In the genomic region with DNA sequence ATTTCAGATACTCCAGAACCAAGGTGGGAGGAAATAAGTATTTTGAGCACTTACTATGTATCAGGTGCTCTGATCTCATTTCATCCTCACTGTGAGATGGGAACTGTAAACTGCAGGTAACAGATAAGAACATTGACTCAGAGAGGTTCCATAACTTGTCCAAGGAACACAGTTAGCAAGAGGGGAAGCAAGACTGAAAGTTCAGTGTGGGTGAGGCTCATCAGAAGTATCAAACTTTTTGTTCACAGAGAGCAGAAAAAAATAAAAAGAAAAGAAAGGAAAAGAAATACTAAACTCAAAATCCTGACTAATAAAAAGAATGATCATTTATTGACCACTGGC, we compare ENCODE assay signal across 10 cellular contexts. TPM values are rescaled to one million over a fixed set of nuclear protein-coding genes. Genes with fewer than 3 reads are reported as not detected.
A peak's percentile ranks its signal among the peaks of the same experiment; 100 is the strongest.
DNase-seq lines count a peak whose midpoint lies in the region; ATAC-seq and TF ChIP-seq lines count a peak whose summit lies in the region.
"Had no signal": no experiment of that assay in that cellular context is flagged by ENCODE, and none has a peak within 500 bp of the region (broad histone marks: within the 10 kb centered on the region; RNA-seq: fewer than 3 reads in every experiment).

No MANE protein-coding gene starts in this region.

- H3K4me3 Mint-ChIP-seq in WTC11, result no peak overlapping the region

- CTCF ChIA-PET in WTC11 (lab: Charles Lee), result interaction anchor here (2.1 kb wide), 1 partner anchor 167 kb away, joined by 4 read pairs; no protein-coding TSS in a partner anchor

- no peaks in the 10 kb centered on the region for H3K27me3 ChIP-seq in Karpas-422 (ENCODE audit: low read length)
- no peaks in the 10 kb centered on the region for H3K27me3 ChIP-seq in esophagus squamous epithelium
- no peaks in the 10 kb centered on the region for H3K27me3 ChIP-seq in sigmoid colon

- TF ChIP-seq POLR2A in esophagus squamous epithelium (IDR thresholded peaks at IDR 0.05), result no peak
- no peak for TF ChIP-seq POLR2A in sigmoid colon (IDR thresholded peaks at IDR 0.05)

- peaks cover 74% of the 10 kb centered on the region for H3K4me1 ChIP-seq in Karpas-422 (ENCODE audit: low read length)
- peaks cover 23 to 51% (median 34%) of the 10 kb centered on the region in 3 donors for H3K4me1 ChIP-seq in esophagus squamous epithelium
- H3K4me1 ChIP-seq in sigmoid colon, result peaks cover 0 to 63% (median 50%) of the 10 kb centered on the region in 4 donors

- peak overlapping the region; percentile 58 for H3K27ac ChIP-seq in Karpas-422 (ENCODE audit: low read length)
- peak overlapping the region; percentile 43 to 86 (median 76) for H3K27ac ChIP-seq in esophagus squamous epithelium
- H3K27ac ChIP-seq in sigmoid colon, result peak overlapping the region; percentile 83 to 86 (median 85)
- H3K27ac ChIP-seq: parathyroid adenoma had no signal

- POLR2A ChIA-PET in WTC11 (lab: Charles Lee), result interaction anchor here (1.0 to 1.5 kb wide), 2 partner anchors 15 to 37 kb away, joined by 3 to 4 read pairs; a partner anchor contains a TSS

- ATAC-seq in GM18868 (IDR thresholded peaks at IDR 0.05; ENCODE audit: unreplicated experiment) (peak; percentile 41), GM21381 (IDR thresholded peaks at IDR 0.05; ENCODE audit: unreplicated experiment) (no peak), WTC11 (no peak)

- H3K27ac Mint-ChIP-seq in WTC11, result no peak overlapping the region

- intact Hi-C loops in esophagus squamous epithelium (cut with DNase I) (no loop called here), sigmoid colon (cut with DNase I) (loop anchor here (1.0 to 5.0 kb wide), 3 partner anchors 37 to 122 kb away; a partner anchor contains a TSS)

- no peak for TF ChIP-seq EP300 in sigmoid colon (IDR thresholded peaks at IDR 0.05)

- no peaks in the 10 kb centered on the region for H3K36me3 Mint-ChIP-seq in WTC11

- H3K9me2 ChIP-seq in Karpas-422 (replicated peaks; ENCODE audit: insufficient read depth, low read length), result no peaks in the 10 kb centered on the region

- H3K9ac ChIP-seq in Karpas-422 (ENCODE audit: low read length), result 0 out of 2 replicates have a peak overlapping the region, but pooled peaks have one; percentile 2
- H3K9ac ChIP-seq: parathyroid adenoma had no signal

- no peak for TF ChIP-seq CTCF in esophagus squamous epithelium (IDR thresholded peaks at IDR 0.05)
- TF ChIP-seq CTCF in sigmoid colon (IDR thresholded peaks at IDR 0.05), result no peak
- no peak for TF ChIP-seq CTCF in WTC11 (IDR thresholded peaks at IDR 0.05)

- peaks cover 64% of the 10 kb centered on the region for H4K20me1 ChIP-seq in Karpas-422 (ENCODE audit: insufficient read depth, low read depth, low read length)

- H3K4me2 ChIP-seq in Karpas-422 (ENCODE audit: low read depth, low read length, poor library complexity, severe bottlenecking), result peak overlapping the region; percentile 51

- H3K9me3 ChIP-seq in Karpas-422 (ENCODE audit: low read length) (no peaks in the 10 kb centered on the region), esophagus squamous epithelium (no peaks in the 10 kb centered on the region), sigmoid colon (no peaks in the 10 kb centered on the region)

- no peak overlapping the region for H2AFZ ChIP-seq in Karpas-422 (ENCODE audit: low read length)

- H3K4me1 Mint-ChIP-seq in WTC11, result peaks cover 18% of the 10 kb centered on the region

- no peaks in the 10 kb centered on the region for H3K27me3 Mint-ChIP-seq in WTC11 (ENCODE audit: low read depth)

- H3K79me2 ChIP-seq in Karpas-422 (ENCODE audit: low read length), result peaks cover 99% of the 10 kb centered on the region

- H3K36me3 ChIP-seq in Karpas-422 (ENCODE audit: insufficient read depth, low read length), result peaks cover 16% of the 10 kb centered on the region
- H3K36me3 ChIP-seq in esophagus squamous epithelium, result no peaks in the 10 kb centered on the region
- H3K36me3 ChIP-seq in sigmoid colon, result no peaks in the 10 kb centered on the region

- no peak overlapping the region for H3K4me3 ChIP-seq in Karpas-422 (ENCODE audit: low read length)
- peak overlapping the region in 1 of 4 donors; percentile 52 for H3K4me3 ChIP-seq in esophagus squamous epithelium
- peak overlapping the region; percentile 31 to 42 (median 40) for H3K4me3 ChIP-seq in sigmoid colon

- H3K9me3 Mint-ChIP-seq in WTC11, result no peaks in the 10 kb centered on the region

- no peak for DNase-seq in Karpas-422
- DNase-seq in esophagus squamous epithelium (lab: John Stamatoyannopoulos, UW), result no peak
- DNase-seq in sigmoid colon, result no peak
- DNase-seq in WTC11 (ENCODE audit: low spot score), result no peak
- DNase-seq in anterior cingulate cortex (lab: John Stamatoyannopoulos, UW), result no peak
- DNase-seq in NCI-H2227 (lab: John Stamatoyannopoulos, UW; ENCODE audit: unreplicated experiment), result no peak
- DNase-seq: NCI-H187 treated with DMSO at 0.1 percent for 48 hours had no signal

TF ChIP-seq in WTC11, 78 proteins besides CTCF, POLR2A, EP300 and RAD21:
- TF ChIP-seq, protein P1, sequence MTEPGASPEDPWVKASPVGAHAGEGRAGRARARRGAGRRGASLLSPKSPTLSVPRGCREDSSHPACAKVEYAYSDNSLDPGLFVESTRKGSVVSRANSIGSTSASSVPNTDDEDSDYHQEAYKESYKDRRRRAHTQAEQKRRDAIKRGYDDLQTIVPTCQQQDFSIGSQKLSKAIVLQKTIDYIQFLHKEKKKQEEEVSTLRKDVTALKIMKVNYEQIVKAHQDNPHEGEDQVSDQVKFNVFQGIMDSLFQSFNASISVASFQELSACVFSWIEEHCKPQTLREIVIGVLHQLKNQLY (CRISPR knock-in tag; IDR thresholded peaks at IDR 0.05), result no peak
- TF ChIP-seq, protein P2, sequence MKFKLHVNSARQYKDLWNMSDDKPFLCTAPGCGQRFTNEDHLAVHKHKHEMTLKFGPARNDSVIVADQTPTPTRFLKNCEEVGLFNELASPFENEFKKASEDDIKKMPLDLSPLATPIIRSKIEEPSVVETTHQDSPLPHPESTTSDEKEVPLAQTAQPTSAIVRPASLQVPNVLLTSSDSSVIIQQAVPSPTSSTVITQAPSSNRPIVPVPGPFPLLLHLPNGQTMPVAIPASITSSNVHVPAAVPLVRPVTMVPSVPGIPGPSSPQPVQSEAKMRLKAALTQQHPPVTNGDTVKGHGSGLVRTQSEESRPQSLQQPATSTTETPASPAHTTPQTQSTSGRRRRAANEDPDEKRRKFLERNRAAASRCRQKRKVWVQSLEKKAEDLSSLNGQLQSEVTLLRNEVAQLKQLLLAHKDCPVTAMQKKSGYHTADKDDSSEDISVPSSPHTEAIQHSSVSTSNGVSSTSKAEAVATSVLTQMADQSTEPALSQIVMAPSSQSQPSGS (CRISPR knock-in tag; IDR thresholded peaks at IDR 0.05; ENCODE audit: borderline replicate concordance, low read depth), result no peak
- TF ChIP-seq KAT7 (CRISPR knock-in tag; IDR thresholded peaks at IDR 0.05; ENCODE audit: borderline replicate concordance) (no peak), JAZF1 (CRISPR knock-in tag; IDR thresholded peaks at IDR 0.05) (no peak), CREM (CRISPR knock-in tag; IDR thresholded peaks at IDR 0.05) (no peak), SP1 (CRISPR knock-in tag; conservative IDR thresholded peaks at IDR 0.05) (no peak), GRHL2 (CRISPR knock-in tag; IDR thresholded peaks at IDR 0.05; ENCODE audit: insufficient replicate concordance, severe bottlenecking) (no peak), NR2C2 (CRISPR knock-in tag; IDR thresholded peaks at IDR 0.05) (no peak), TEAD1 (CRISPR knock-in tag; IDR thresholded peaks at IDR 0.05) (no peak)
TF ChIP-seq in WTC11: peak in this region for 0.

RNA-seq across cellular contexts. Expression of a gene that starts 37.1 kb away (rescaled TPM):
- total RNA-seq in Karpas-422 (2014; rRNA removed; shearing (Covaris generic); ENCODE audit: low replicate concordance), result 66.5 and 66.7 TPM in 2 replicates
- total RNA-seq in esophagus squamous epithelium, result 1 to 10 TPM; 2.2 to 8.7 (median 6.0) TPM
- total RNA-seq in sigmoid colon, result 10 to 100 TPM; 22.2 to 29.9 (median 26.3) TPM
- polyA plus RNA-seq in sigmoid colon, result 10 to 100 TPM in 2 of 3 donors, 1 to 10 TPM in 1; 6.0 to 27.7 (median 12.4) TPM
- 6.2 to 7.5 TPM (median 6.7 TPM) in 3 replicates for total RNA-seq in WTC11 (2021)
